Comparison of ENCODE assay signal across 8 cellular contexts in the genomic region with DNA sequence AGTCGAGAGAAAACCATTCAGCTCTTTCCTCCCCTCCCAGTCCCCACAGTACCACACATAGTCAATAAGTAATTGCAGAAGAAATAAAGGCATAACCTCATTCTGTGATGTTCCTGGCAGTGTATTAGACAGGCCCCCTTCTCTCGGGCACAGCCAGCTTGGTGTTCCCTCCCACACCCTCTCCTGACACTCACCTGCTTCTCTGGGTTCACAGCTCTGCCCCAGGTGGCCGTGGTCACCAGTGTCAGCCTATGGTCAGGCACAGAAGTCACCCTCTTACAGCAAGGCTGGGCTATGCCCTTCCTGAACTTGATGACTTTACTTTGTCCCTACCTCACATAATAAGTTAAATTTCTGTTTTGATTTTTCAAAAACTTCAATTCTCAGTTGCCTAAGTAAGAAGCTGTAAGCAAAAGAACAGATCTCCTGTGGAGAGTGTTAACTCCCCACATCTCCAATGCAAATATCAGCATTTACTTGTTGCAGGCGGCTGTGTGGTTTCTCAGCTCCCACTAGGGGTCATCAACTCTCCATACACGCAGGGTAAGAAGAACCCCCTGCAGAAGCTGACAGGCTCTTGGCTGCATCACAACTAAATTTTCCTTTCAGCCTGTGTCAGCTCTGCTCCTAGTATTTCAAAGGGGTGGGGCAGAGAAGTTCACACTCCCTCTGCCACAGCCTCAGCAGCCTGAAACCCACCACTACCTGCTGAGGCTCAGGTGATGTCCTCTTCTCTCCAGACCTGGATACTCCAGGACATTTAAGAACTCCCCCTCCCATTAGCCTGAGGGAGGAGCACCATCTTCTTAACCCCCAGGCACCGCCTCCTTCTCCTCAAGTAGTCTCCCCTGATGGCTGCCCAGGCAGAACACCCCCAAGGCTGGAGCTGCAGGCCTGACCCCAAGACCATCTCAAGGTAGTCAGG.
DNase-seq lines count a peak whose midpoint lies in the region; TF ChIP-seq lines count a peak whose summit lies in the region.
"Not testable (repeated sequence)": the region's sequence is repeated elsewhere in the genome, so short reads cannot be mapped to it uniquely, and the experiment has no call there.

No MANE protein-coding gene starts in this region.

- H4K20me1 ChIP-seq in SK-N-SH (ENCODE audit: insufficient read depth), result not testable (repeated sequence)

- not testable (repeated sequence) for H3K27me3 ChIP-seq in SK-N-SH (ENCODE audit: insufficient read depth); colonic mucosa

- not testable (repeated sequence) for TF ChIP-seq EP300 in SK-N-SH (IDR thresholded peaks at IDR 0.05; ENCODE audit: borderline replicate concordance in 1 of 2, low read depth in 1 of 2, low read length in 1 of 2)

- not testable (repeated sequence) for H3K4me2 ChIP-seq in SK-N-SH

- not testable (repeated sequence) for H3K79me2 ChIP-seq in SK-N-SH (ENCODE audit: insufficient read depth)

- H3K9me2 ChIP-seq in SK-N-SH, result not testable (repeated sequence)

- 0 out of 2 replicates have a peak, but pooled peaks have one; percentile 5 for TF ChIP-seq CTCF in AG10803 (conservative IDR thresholded peaks at IDR 0.05; ENCODE audit: low read length)
- TF ChIP-seq CTCF in GM13977 (IDR thresholded peaks at IDR 0.05; ENCODE audit: extremely low read depth, insufficient read depth, missing control alignments), result peak; percentile 45
- not testable (repeated sequence) for TF ChIP-seq CTCF in SK-N-SH (IDR thresholded peaks at IDR 0.05)
- peak; percentile 21 for TF ChIP-seq CTCF in colonic mucosa (IDR thresholded peaks at IDR 0.05)

- not testable (repeated sequence) for H2AFZ ChIP-seq in SK-N-SH (ENCODE audit: low read depth)

- not testable (repeated sequence) for H3K9ac ChIP-seq in SK-N-SH; colonic mucosa (ENCODE audit: low read depth in 2 of 2, low read length in 2 of 2)

- not testable (repeated sequence) for H3K9me3 ChIP-seq in SK-N-SH, colonic mucosa

- DNase-seq in AG10803 (ENCODE audit: low read depth); GM13977 (ENCODE audit: low spot score); SK-N-SH; colonic mucosa: not testable (repeated sequence)
- DNase-seq in Kasumi-1 (lab: John Stamatoyannopoulos, UW) (peak; percentile 7 to 13), NCI-H510A treated with DMSO at 0.1 percent for 48 hours (lab: John Stamatoyannopoulos, UW) (peak; percentile 84), iris pigment epithelial cell (ENCODE audit: low read depth) (peak; percentile 23), renal cortical epithelial cell (ENCODE audit: low read depth) (peak; percentile 6)

- not testable (repeated sequence) for H3K4me3 ChIP-seq in AG10803 (ENCODE audit: low read length); SK-N-SH (ENCODE audit: low read depth in 2 of 2, low read length in 1 of 2); colonic mucosa

- intact Hi-C loops in colonic mucosa (cut with DNase I), result not testable (repeated sequence)

- 0% methylated on average over 5 of the region's 6 CpGs for WGBS in SK-N-SH (ENCODE audit: low lambda C conversion rate)

- H3F3A ChIP-seq in SK-N-SH (replicated peaks; ENCODE audit: insufficient read depth), result not testable (repeated sequence)

- in situ Hi-C loops in GM13977 (cut with MboI; ENCODE audit: low pct_unique_long_range_greater_than_20kb, low sequenced_read_pairs, unreplicated experiment), result not testable (repeated sequence)

- TF ChIP-seq RAD21 in SK-N-SH (IDR thresholded peaks at IDR 0.05; ENCODE audit: low read length), result 0 out of 2 replicates have a peak, but pooled peaks have one; percentile 32

- H3K27ac ChIP-seq in SK-N-SH (ENCODE audit: low read depth in 2 of 2, low read length in 1 of 2); colonic mucosa: not testable (repeated sequence)

- CTCF ChIA-PET in SK-N-SH (lab: Yijun Ruan, JAX), result interaction anchor here (1.1 kb wide), 1 partner anchor 9 kb away, joined by 3 read pairs; no protein-coding TSS in a partner anchor

- POLR2A ChIA-PET in SK-N-SH (lab: Yijun Ruan, JAX), result not testable (repeated sequence)

- not testable (repeated sequence) for H3K36me3 ChIP-seq in SK-N-SH (replicated peaks in 1 of 2; ENCODE audit: control insufficient read depth in 1 of 2, insufficient read depth in 2 of 2, low read length in 1 of 2); colonic mucosa

- not testable (repeated sequence) for H3K4me1 ChIP-seq in SK-N-SH (ENCODE audit: control insufficient read depth in 1 of 2, insufficient read depth in 2 of 2, low read depth in 1 of 2, low read length in 1 of 2); colonic mucosa
